Comparison of ENCODE assay signal across 14 cellular contexts in genomic region chr16:12170103-12171025, GRCh38.
DNase-seq lines count a peak whose midpoint lies in the region; ATAC-seq and TF ChIP-seq lines count a peak whose summit lies in the region.
"Had no signal": no experiment of that assay in that cellular context is flagged by ENCODE, and none has a peak within 500 bp of the region (broad histone marks: within the 10 kb centered on the region; RNA-seq: fewer than 3 reads in every experiment).

No MANE protein-coding gene starts in this region.

- H3K4me3 ChIP-seq in Caco-2 (ENCODE audit: low read depth, low read length) (no peak overlapping the region), adipocyte (ENCODE audit: low read length) (peak overlapping the region; percentile 43), hepatocyte (no peak overlapping the region)
- H3K4me3 ChIP-seq: SK-N-MC had no signal

- intact Hi-C loops in Caco-2 (cut with micrococcal nuclease; ENCODE audit: unreplicated experiment) = no loop called here

- 77% methylated on average over 30 of the region's 30 CpGs for WGBS in hepatocyte (ENCODE audit: low lambda C conversion rate, missing lambda C conversion rate)

- H3K27ac ChIP-seq in hepatocyte = peak overlapping the region; percentile 26
- H3K27ac ChIP-seq: SK-N-MC had no signal

- TF ChIP-seq CTCF in Caco-2 (IDR thresholded peaks at IDR 0.05; ENCODE audit: insufficient read depth in 1 of 2, low read depth in 1 of 2, low read length in 1 of 2, severe bottlenecking in 1 of 2, unreplicated experiment in 1 of 2) (no peak), hepatocyte (IDR thresholded peaks at IDR 0.05; ENCODE audit: poor library complexity) (no peak)

- H3K36me3 ChIP-seq in Caco-2 (ENCODE audit: control insufficient read depth, insufficient read depth, low read length) (no peaks in the 10 kb centered on the region), adipocyte (ENCODE audit: control insufficient read depth, insufficient read depth, low read length, severe bottlenecking) (no peaks in the 10 kb centered on the region), hepatocyte (replicated peaks; ENCODE audit: insufficient read depth, low read depth) (no peaks in the 10 kb centered on the region)

- CTCF ChIA-PET in Caco-2 (lab: Charles Lee) = no interaction called here

- H3K27me3 Mint-ChIP-seq in Caco-2 (ENCODE audit: insufficient read depth, unreplicated experiment) = no peaks in the 10 kb centered on the region

- no peaks in the 10 kb centered on the region for H3K9me3 ChIP-seq in Caco-2
- H3K9me3 ChIP-seq in adipocyte (ENCODE audit: control insufficient read depth, low read length) = no peaks in the 10 kb centered on the region
- no peaks in the 10 kb centered on the region for H3K9me3 ChIP-seq in hepatocyte (ENCODE audit: low read depth)

- no peak for DNase-seq in Caco-2
- DNase-seq in adipocyte (ENCODE audit: low read depth) = no peak
- peak; percentile 24 for DNase-seq in hepatocyte (ENCODE audit: low spot score)
- DNase-seq in putamen (ENCODE audit: low spot score) = peak; percentile 50
- no peak for DNase-seq in A172 (ENCODE audit: low spot score)
- DNase-seq in NCI-H1417 treated with DMSO at 0.1 percent for 48 hours (lab: John Stamatoyannopoulos, UW) = no peak
- DNase-seq: activated CD8-positive, alpha-beta memory T cell treated with anti-CD3 and anti-CD28 coated beads for 24 hours; activated gamma-delta T cell treated with Interleukin-2 at 50 U/mL for 16 hours; CD8-positive, alpha-beta memory T cell; mesendoderm; retina had no signal

- H3K4me1 ChIP-seq in Caco-2 (no peaks in the 10 kb centered on the region), adipocyte (ENCODE audit: control insufficient read depth, insufficient read depth, low read length) (peaks cover 27% of the 10 kb centered on the region), hepatocyte (ENCODE audit: insufficient read depth) (no peaks in the 10 kb centered on the region)

- no peaks in the 10 kb centered on the region for H4K20me1 ChIP-seq in hepatocyte (ENCODE audit: insufficient read depth, poor library complexity, severe bottlenecking)

- no TSS peak for BruUV-seq in Caco-2 (replicated peaks; lab: Mats Ljungman, UMichigan)

- H3K9me3 Mint-ChIP-seq in Caco-2 (ENCODE audit: unreplicated experiment) = no peaks in the 10 kb centered on the region
- H3K9me3 Mint-ChIP-seq: CD8-positive, alpha-beta memory T cell had no signal

- H3K4me1 Mint-ChIP-seq in Caco-2 (ENCODE audit: low read depth, unreplicated experiment) = no peaks in the 10 kb centered on the region

- H3K27me3 ChIP-seq in Caco-2 (replicated peaks; ENCODE audit: control insufficient read depth, insufficient read depth, low read length) (no peaks in the 10 kb centered on the region), adipocyte (replicated peaks; ENCODE audit: control insufficient read depth, insufficient read depth, low read length) (no peaks in the 10 kb centered on the region), hepatocyte (no peaks in the 10 kb centered on the region)

- H3K9me2 ChIP-seq in hepatocyte (replicated peaks; ENCODE audit: insufficient read depth) = no peaks in the 10 kb centered on the region

- peak overlapping the region; percentile 33 for H3K4me2 ChIP-seq in hepatocyte

- H3K9ac ChIP-seq in adipocyte (ENCODE audit: low read length) = peak overlapping the region; percentile 63

- no peaks in the 10 kb centered on the region for H3K79me2 ChIP-seq in hepatocyte

- H2AFZ ChIP-seq in hepatocyte = no peak overlapping the region

- POLR2A ChIA-PET in Caco-2 (lab: Charles Lee) = no interaction called here

- peak overlapping the region; percentile 16 for H3K27ac Mint-ChIP-seq in Caco-2 (ENCODE audit: unreplicated experiment)

- no peak overlapping the region for H3K4me3 Mint-ChIP-seq in Caco-2 (ENCODE audit: unreplicated experiment)
- H3K4me3 Mint-ChIP-seq: CD8-positive, alpha-beta memory T cell had no signal

- no peaks in the 10 kb centered on the region for H3K36me3 Mint-ChIP-seq in Caco-2 (ENCODE audit: insufficient read depth, unreplicated experiment)

- ATAC-seq in GM21526 (IDR thresholded peaks at IDR 0.05; ENCODE audit: low FRiP score, unreplicated experiment) = no peak
- ATAC-seq in GM18511 (IDR thresholded peaks at IDR 0.05; ENCODE audit: unreplicated experiment) = no peak

Comparison
In these comparisons a context has a peak if more than half of its experiments do, and no peak if none do; other contexts are left out.
1. DNase-seq: peak in hepatocyte (single experiment) and putamen (single experiment); none in Caco-2 (0 of 2), adipocyte (single experiment), A172 (single experiment) and NCI-H1417 treated with DMSO at 0.1 percent for 48 hours (single experiment).